11 cellular contexts compared by ENCODE assay signal in genomic region chr1:26320896-26321295, GRCh38. TPM values are rescaled to one million over a fixed set of nuclear protein-coding genes. Genes with fewer than 3 reads are reported as not detected.
DNase-seq lines count a peak whose midpoint lies in the region; ATAC-seq, FAIRE-seq and TF ChIP-seq lines count a peak whose summit lies in the region.
"Had no signal": no experiment of that assay in that cellular context is flagged by ENCODE, and none has a peak within 500 bp of the region (broad histone marks: within the 10 kb centered on the region; RNA-seq: fewer than 3 reads in every experiment).

No MANE protein-coding gene starts in this region.

- H3K4me3 Mint-ChIP-seq in activated CD8-positive, alpha-beta T cell treated with anti-CD3 and anti-CD28 coated beads for 36 hours: peak overlapping the region; percentile 93
- no peak overlapping the region for H3K4me3 Mint-ChIP-seq in chondrocyte (ENCODE audit: unreplicated experiment)

- H3K27ac ChIP-seq in A549 (peak overlapping the region in 1 of 2 experiments; percentile 67; a peak in 2 of 6 replicates), lower lobe of right lung (peak overlapping the region; percentile 21)
- H3K27ac ChIP-seq: gastrocnemius medialis, thyroid gland had no signal

- intact Hi-C loops in activated CD8-positive, alpha-beta T cell treated with anti-CD3 and anti-CD28 coated beads for 36 hours (cut with micrococcal nuclease): loop anchor here (2.0 kb wide), 2 partner anchors 32 to 44 kb away; no protein-coding TSS in a partner anchor
- intact Hi-C loops in lower lobe of right lung (cut with DNase I): no loop called here

- peak overlapping the region; percentile 37; the same call in 1 of the 3 replicates for H3K4me2 ChIP-seq in A549

- no peak for TF ChIP-seq CTCF in A549 (IDR thresholded peaks at IDR 0.05)
- TF ChIP-seq CTCF in activated CD8-positive, alpha-beta T cell treated with anti-CD3 and anti-CD28 coated beads for 36 hours (IDR thresholded peaks at IDR 0.05): no peak
- no peak for TF ChIP-seq CTCF in lower lobe of right lung (IDR thresholded peaks at IDR 0.05)
- TF ChIP-seq CTCF in chondrocyte (IDR thresholded peaks at IDR 0.05): no peak

- H3K27ac Mint-ChIP-seq in activated CD8-positive, alpha-beta T cell treated with anti-CD3 and anti-CD28 coated beads for 36 hours: peak overlapping the region; percentile 94
- H3K27ac Mint-ChIP-seq in chondrocyte (ENCODE audit: unreplicated experiment): no peak overlapping the region

- no peak for TF ChIP-seq POLR2A in A549 (IDR thresholded peaks at IDR 0.05; ENCODE audit: low read length)

- peaks cover 48% of the 10 kb centered on the region for H3K36me3 Mint-ChIP-seq in activated CD8-positive, alpha-beta T cell treated with anti-CD3 and anti-CD28 coated beads for 36 hours (ENCODE audit: low read depth)
- H3K36me3 Mint-ChIP-seq in chondrocyte (ENCODE audit: low read depth): no peaks in the 10 kb centered on the region

- no peak for DNase-seq in A549 (ENCODE audit: low read depth in 1 of 2, low spot score in 1 of 2)
- DNase-seq in activated CD8-positive, alpha-beta T cell treated with anti-CD3 and anti-CD28 coated beads for 36 hours: peak; percentile 10
- no peak for DNase-seq in lower lobe of right lung
- no peak for DNase-seq in middle frontal gyrus (ENCODE audit: extremely low spot score, low spot score)
- DNase-seq in RKO (ENCODE audit: low spot score): no peak
- no peak for DNase-seq in chondrocyte (ENCODE audit: low spot score)

- CTCF ChIA-PET in A549 (lab: Yijun Ruan, JAX): interaction anchor here (0.6 to 14.3 kb wide), 21 partner anchors 11 to 695 kb away, joined by 3 to 128 read pairs (median 12); partner anchors contain the start of gene SH3BGRL3
- CTCF ChIA-PET in activated CD8-positive, alpha-beta T cell treated with anti-CD3 and anti-CD28 coated beads for 36 hours (lab: Charles Lee): interaction anchor here (0.6 to 15.0 kb wide), 26 partner anchors 9 to 176 kb away, joined by 3 to 282 read pairs (median 6); partner anchors contain the start of genes CEP85, LIN28A, SH3BGRL3 and UBXN11

- H3K27me3 ChIP-seq in lower lobe of right lung (ENCODE audit: low read depth): no peaks in the 10 kb centered on the region
- H3K27me3 ChIP-seq: gastrocnemius medialis, thyroid gland had no signal

- POLR2A ChIA-PET in A549 (lab: Yijun Ruan, JAX): no interaction called here
- POLR2A ChIA-PET in activated CD8-positive, alpha-beta T cell treated with anti-CD3 and anti-CD28 coated beads for 36 hours (lab: Charles Lee): interaction anchor here (0.9 to 11.3 kb wide), 6 partner anchors 11 to 112 kb away, joined by 3 to 284 read pairs (median 4); partner anchors contain the start of genes SH3BGRL3 and UBXN11

- H3K9me3 ChIP-seq in A549: no peaks in the 10 kb centered on the region
- no peaks in the 10 kb centered on the region for H3K9me3 ChIP-seq in lower lobe of right lung
- H3K9me3 ChIP-seq: gastrocnemius medialis, thyroid gland had no signal

- H3K4me1 Mint-ChIP-seq in activated CD8-positive, alpha-beta T cell treated with anti-CD3 and anti-CD28 coated beads for 36 hours (ENCODE audit: low read depth): peaks cover 54% of the 10 kb centered on the region
- H3K4me1 Mint-ChIP-seq in chondrocyte (ENCODE audit: low read depth): peaks cover 5% of the 10 kb centered on the region

- 50% methylated on average over 2 of the region's 2 CpGs for WGBS in A549 (ENCODE audit: missing lambda C conversion rate)

- H3K4me3 ChIP-seq in A549 (no peak overlapping the region), lower lobe of right lung (peak overlapping the region; percentile 9)
- H3K4me3 ChIP-seq: gastrocnemius medialis, thyroid gland had no signal

- peaks cover 18% of the 10 kb centered on the region for H3K36me3 ChIP-seq in lower lobe of right lung
- H3K36me3 ChIP-seq: gastrocnemius medialis, thyroid gland had no signal

- TF ChIP-seq EP300 in A549 (IDR thresholded peaks at IDR 0.05): no peak

- H3K9me3 Mint-ChIP-seq in activated CD8-positive, alpha-beta T cell treated with anti-CD3 and anti-CD28 coated beads for 36 hours: no peaks in the 10 kb centered on the region
- H3K9me3 Mint-ChIP-seq in chondrocyte (ENCODE audit: low read depth): no peaks in the 10 kb centered on the region

- H3K4me1 ChIP-seq in A549 (0 out of 3 replicates have a peak, but pooled peaks cover 5% of the 10 kb centered on the region), lower lobe of right lung (peaks cover 20% of the 10 kb centered on the region)

- TF ChIP-seq RAD21 in A549 (conservative IDR thresholded peaks at IDR 0.05 in 1 of 2, IDR thresholded peaks at IDR 0.05 in 1 of 2): no peak

- ATAC-seq in A549 (peak; percentile 7 to 30; a peak in 2 of 6 replicates), GM18498 (IDR thresholded peaks at IDR 0.05; ENCODE audit: unreplicated experiment) (peak; percentile 7), lower lobe of right lung (peak in 1 of 2 donors; percentile 3), GM18861 (IDR thresholded peaks at IDR 0.05; ENCODE audit: unreplicated experiment) (no peak)
- no peak for ATAC-seq in activated CD8-positive, alpha-beta T cell treated with anti-CD3 and anti-CD28 coated beads for 36 hours

- no peaks in the 10 kb centered on the region for H3K27me3 Mint-ChIP-seq in activated CD8-positive, alpha-beta T cell treated with anti-CD3 and anti-CD28 coated beads for 36 hours
- no peaks in the 10 kb centered on the region for H3K27me3 Mint-ChIP-seq in chondrocyte (ENCODE audit: low read depth)

- no peak for FAIRE-seq in A549 (lab: Jason Lieb, UNC)

TF ChIP-seq in A549, 52 proteins besides CTCF, POLR2A, EP300 and RAD21:
- TF ChIP-seq MYC (IDR thresholded peaks at IDR 0.05; ENCODE audit: borderline replicate concordance, low read length) (no peak), KDM5A (IDR thresholded peaks at IDR 0.05) (no peak), HEYL (CRISPR knock-in tag; IDR thresholded peaks at IDR 0.05) (no peak), RARB (CRISPR knock-in tag; IDR thresholded peaks at IDR 0.05) (no peak)

RNA-seq across cellular contexts. Expression of gene CD52, which starts 3.1 kb away (rescaled TPM):
- polyA plus RNA-seq in A549 (2011; rRNA removed) (not detected in 2 replicates), A549 (2017; fragmentation: RNase III; extraction: RNeasy Plus Mini Kit Qiagen cat#74134 plus additional on column Dnase treatment) (not detected in 3 replicates)
- not detected in 2 replicates for polyA plus RNA-seq in A549 (2012; cell fraction: cytosol; rRNA removed)
- polyA plus RNA-seq in A549 (2012; cell fraction: nucleus; rRNA removed): not detected in 2 replicates
- not detected in 2 replicates for polyA minus RNA-seq in A549 (2011; rRNA and poly(A)+ RNA removed)
- 100 to 1,000 TPM; 324 to 344 TPM for total RNA-seq in activated CD8-positive, alpha-beta T cell treated with anti-CD3 and anti-CD28 coated beads for 36 hours
- total RNA-seq in lower lobe of right lung (541 TPM), chondrocyte (not detected in 3 replicates)

RNA-seq across cellular contexts. Expression of gene UBXN11, which starts 14.5 kb away (rescaled TPM):
- polyA plus RNA-seq in A549 (2011; rRNA removed) (6.8 and 7.6 TPM in 2 replicates), A549 (2017; fragmentation: RNase III; extraction: RNeasy Plus Mini Kit Qiagen cat#74134 plus additional on column Dnase treatment) (10.6 to 12.7 TPM (median 10.8 TPM) in 3 replicates)
- 17.0 and 17.5 TPM in 2 replicates for polyA plus RNA-seq in A549 (2012; cell fraction: cytosol; rRNA removed)
- polyA plus RNA-seq in A549 (2012; cell fraction: nucleus; rRNA removed): 104 and 106 TPM in 2 replicates
- 8.8 and 10.3 TPM in 2 replicates for polyA minus RNA-seq in A549 (2011; rRNA and poly(A)+ RNA removed)
- 10 to 100 TPM; 24.9 to 26.0 TPM for total RNA-seq in activated CD8-positive, alpha-beta T cell treated with anti-CD3 and anti-CD28 coated beads for 36 hours
- total RNA-seq in lower lobe of right lung (65.1 TPM), chondrocyte (8.7 to 20.4 TPM (median 8.7 TPM) in 3 replicates)

RNA-seq across cellular contexts. Expression of gene CRYBG2, which starts 33.0 kb away (rescaled TPM):
- 0.67 and 1.1 TPM in 2 replicates for polyA plus RNA-seq in A549 (2011; rRNA removed)
- polyA plus RNA-seq in A549 (2012; cell fraction: cytosol; rRNA removed): 2.0 and 2.1 TPM in 2 replicates
- polyA plus RNA-seq in A549 (2012; cell fraction: nucleus; rRNA removed): 4.9 and 8.7 TPM in 2 replicates
- 2.3 to 2.7 TPM (median 2.4 TPM) in 3 replicates for polyA plus RNA-seq in A549 (2017; fragmentation: RNase III; extraction: RNeasy Plus Mini Kit Qiagen cat#74134 plus additional on column Dnase treatment)
- 2.0 and 3.8 TPM in 2 replicates for polyA minus RNA-seq in A549 (2011; rRNA and poly(A)+ RNA removed)
- 1 to 10 TPM; 4.5 to 6.4 TPM for total RNA-seq in activated CD8-positive, alpha-beta T cell treated with anti-CD3 and anti-CD28 coated beads for 36 hours
- total RNA-seq in lower lobe of right lung: 2.1 TPM
- total RNA-seq in chondrocyte: not detected in 3 replicates
- total RNA-seq: gastrocnemius medialis, thyroid gland had no signal

RNA-seq across cellular contexts. Expression of gene SH3BGRL3, which starts 41.0 kb away (rescaled TPM):
- polyA plus RNA-seq in A549 (2011; rRNA removed) (36.1 and 38.7 TPM in 2 replicates), A549 (2017; fragmentation: RNase III; extraction: RNeasy Plus Mini Kit Qiagen cat#74134 plus additional on column Dnase treatment) (66.1 to 87.2 TPM (median 78.6 TPM) in 3 replicates)
- 53.4 and 58.3 TPM in 2 replicates for polyA plus RNA-seq in A549 (2012; cell fraction: cytosol; rRNA removed)
- polyA plus RNA-seq in A549 (2012; cell fraction: nucleus; rRNA removed): 22.1 and 24.6 TPM in 2 replicates
- 62.7 and 71.2 TPM in 2 replicates for polyA minus RNA-seq in A549 (2011; rRNA and poly(A)+ RNA removed)
- total RNA-seq in activated CD8-positive, alpha-beta T cell treated with anti-CD3 and anti-CD28 coated beads for 36 hours: 100 to 1,000 TPM; 309 to 316 TPM
- total RNA-seq in lower lobe of right lung (204 TPM), chondrocyte (156 to 175 TPM (median 162 TPM) in 3 replicates)

RNA-seq across cellular contexts. Expression of gene ZNF683, which starts 51.7 kb away (rescaled TPM):
- polyA plus RNA-seq in A549 (2011; rRNA removed): not detected in 2 replicates
- polyA plus RNA-seq in A549 (2012; cell fraction: cytosol; rRNA removed): not detected in 2 replicates
- not detected in 2 replicates for polyA plus RNA-seq in A549 (2012; cell fraction: nucleus; rRNA removed)
- polyA plus RNA-seq in A549 (2017; fragmentation: RNase III; extraction: RNeasy Plus Mini Kit Qiagen cat#74134 plus additional on column Dnase treatment): not detected in 3 replicates
- polyA minus RNA-seq in A549 (2011; rRNA and poly(A)+ RNA removed): not detected in 2 replicates
- 1 to 10 TPM in 1 of 2 experiments, under 1 TPM in 1; 0.69 to 1.3 TPM for total RNA-seq in activated CD8-positive, alpha-beta T cell treated with anti-CD3 and anti-CD28 coated beads for 36 hours
- total RNA-seq in lower lobe of right lung: 1.2 TPM
- not detected in 3 replicates for total RNA-seq in chondrocyte
- total RNA-seq: gastrocnemius medialis, occipital lobe had no signal

Comparison
In these comparisons a context has a peak if more than half of its experiments do, and no peak if none do; other contexts are left out.
1. ATAC-seq: peak in A549 (2 of 2) and GM18498 (single experiment); none in activated CD8-positive, alpha-beta T cell treated with anti-CD3 and anti-CD28 coated beads for 36 hours (single experiment) and GM18861 (single experiment).
2. RNA of gene CD52, which starts 3.1 kb away (total RNA-seq): 541 TPM in lower lobe of right lung (single experiment) and 324 to 344 TPM in activated CD8-positive, alpha-beta T cell treated with anti-CD3 and anti-CD28 coated beads for 36 hours; not detected in chondrocyte; every median in the first group is over 100 times any median in the second.